ENCODE assay signal across 8 cellular contexts in genomic region chr11:62542750-62543567, GRCh38. TPM values are rescaled to one million over a fixed set of nuclear protein-coding genes. Genes with fewer than 3 reads are reported as not detected.
A peak's percentile ranks its signal among the peaks of the same experiment; 100 is the strongest.
DNase-seq lines count a peak whose midpoint lies in the region; ATAC-seq and TF ChIP-seq lines count a peak whose summit lies in the region.

No MANE protein-coding gene starts in this region.

- H3K27ac ChIP-seq in heart right ventricle (peak overlapping the region; percentile 98 to 100 (median 100)), prostate gland (peak overlapping the region; percentile 97 to 99)

- peak overlapping the region; percentile 91 to 96 (median 92) for H3K4me3 Mint-ChIP-seq in T-cell

- H3K9me3 ChIP-seq in heart right ventricle, result no peaks in the 10 kb centered on the region
- H3K9me3 ChIP-seq in prostate gland, result no peaks in the 10 kb centered on the region

- H3K4me1 ChIP-seq in heart right ventricle (peaks cover 52 to 82% (median 74%) of the 10 kb centered on the region in 9 donors), prostate gland (replicated peaks) (peaks cover 53% of the 10 kb centered on the region)

- H3K27ac Mint-ChIP-seq in T-cell, result peak overlapping the region; percentile 84 to 85

- H3K36me3 ChIP-seq in heart right ventricle, result peaks cover 0 to 16% (median 0%) of the 10 kb centered on the region in 9 donors
- no peaks in the 10 kb centered on the region for H3K36me3 ChIP-seq in prostate gland

- no peak for TF ChIP-seq POLR2A in prostate gland (IDR thresholded peaks at IDR 0.05)

- H3K27me3 Mint-ChIP-seq in T-cell, result no peaks in the 10 kb centered on the region

- H3K9me3 Mint-ChIP-seq in T-cell, result no peaks in the 10 kb centered on the region

- ATAC-seq in T-cell (replicated peaks in 1 of 4) (peak; percentile 36 to 59 (median 42)), heart right ventricle (peak; percentile 26 to 70 (median 44))

- CTCF ChIA-PET in T-cell (lab: Charles Lee), result interaction anchor here (0.6 to 4.1 kb wide), 15 partner anchors 10 to 148 kb away, joined by 3 to 63 read pairs (median 7); partner anchors contain the start of genes EEF1G (in 1 of the 2) and TUT1 (in 1 of the 2)

- H3K4me3 ChIP-seq in LNCaP clone FGC (ENCODE audit: low read depth, low read length) (peak overlapping the region; percentile 25; the same call in 1 of the 2 replicates), heart right ventricle (peak overlapping the region; percentile 72 to 100 (median 99)), prostate gland (peak overlapping the region; percentile 93 to 98)

- TF ChIP-seq CTCF in LNCaP clone FGC (IDR thresholded peaks at IDR 0.05; ENCODE audit: control insufficient read depth, extremely low read depth, insufficient read depth) (peak; percentile 93), heart right ventricle (IDR thresholded peaks at IDR 0.05) (peak; percentile 30 to 100 (median 100)), prostate gland (IDR thresholded peaks at IDR 0.05) (peak; percentile 98 to 99 (median 98))

- DNase-seq in SIG-M5 treated with dmso at 0.1 percent for 504 hours (lab: John Stamatoyannopoulos, UW; ENCODE audit: unreplicated experiment) (peak; percentile 74), SIG-M5 (lab: John Stamatoyannopoulos, UW) (no peak), LNCaP clone FGC (ENCODE audit: low read depth) (no peak), T-cell (peak; percentile 39 to 72 (median 62)), amygdala (lab: John Stamatoyannopoulos, UW) (peak in 41 of 56 donors; percentile 20 to 75 (median 48)), heart right ventricle (peak; percentile 86 to 88), prostate gland (ENCODE audit: low spot score) (peak; percentile 64), NCI-H524 treated with DMSO at 0.1 percent for 48 hours (lab: John Stamatoyannopoulos, UW) (no peak)

- 1 to 2% methylated on average over 30 of the region's 30 CpGs for WGBS in heart right ventricle, 2 donors
- 8% methylated on average over 30 of the region's 30 CpGs for WGBS in prostate gland

- intact Hi-C loops in heart right ventricle (cut with DNase I) (loop anchor here (1.0 to 10.0 kb wide), 16 partner anchors 14 to 148 kb away; no protein-coding TSS in a partner anchor), prostate gland (cut with DNase I) (loop anchor here (2.0 to 5.0 kb wide), 3 partner anchors 96 to 148 kb away; no protein-coding TSS in a partner anchor)

- POLR2A ChIA-PET in T-cell (lab: Charles Lee), result interaction anchor here (0.6 to 5.2 kb wide), 9 partner anchors 8 to 750 kb away, joined by 3 to 98 read pairs (median 6); partner anchors contain the start of genes EEF1G (in 1 of the 2), FEN1 (in 1 of the 2) and TUT1 (in 1 of the 2)

- peaks cover 9% of the 10 kb centered on the region for H3K36me3 Mint-ChIP-seq in T-cell

- H3K4me1 Mint-ChIP-seq in T-cell, result peaks cover 65 to 77% (median 75%) of the 10 kb centered on the region in 3 donors

- peaks cover 0 to 6% (median 0%) of the 10 kb centered on the region in 7 donors for H3K27me3 ChIP-seq in heart right ventricle
- H3K27me3 ChIP-seq in prostate gland (replicated peaks; ENCODE audit: insufficient read depth), result no peaks in the 10 kb centered on the region

RNA-seq across cellular contexts. Expression of gene AHNAK, which starts 3.6 kb away (rescaled TPM):
- total RNA-seq in T-cell, result 100 to 1,000 TPM; 267 to 636 (median 395) TPM
- total RNA-seq in heart right ventricle, result 100 to 1,000 TPM; 259 to 447 (median 386) TPM
- 100 to 1,000 TPM; 101 to 113 TPM for polyA plus RNA-seq in heart right ventricle
- total RNA-seq in prostate gland, result 100 to 1,000 TPM; 367 to 434 TPM

RNA-seq across cellular contexts. Expression of gene EEF1G, which starts 30.7 kb away (rescaled TPM):
- total RNA-seq in T-cell, result 1,000 to 10,000 TPM; 1,908 to 2,187 (median 2,119) TPM
- 1,000 to 10,000 TPM in 5 of 10 donors, 100 to 1,000 TPM in 5; 784 to 1,131 (median 1,002) TPM for total RNA-seq in heart right ventricle
- polyA plus RNA-seq in heart right ventricle, result 1,000 to 10,000 TPM in 1 of 2 donors, 100 to 1,000 TPM in 1; 555 to 1,173 TPM
- total RNA-seq in prostate gland, result 1,000 to 10,000 TPM; 1,254 to 2,389 TPM

RNA-seq across cellular contexts. Expression of gene TUT1, which starts 48.4 kb away (rescaled TPM):
- 10 to 100 TPM; 35.2 to 56.0 (median 42.9) TPM for total RNA-seq in T-cell
- 10 to 100 TPM in 8 of 10 donors, 1 to 10 TPM in 2; 8.2 to 17.9 (median 12.3) TPM for total RNA-seq in heart right ventricle
- polyA plus RNA-seq in heart right ventricle, result 10 to 100 TPM in 1 of 2 donors, 1 to 10 TPM in 1; 9.3 to 19.2 TPM
- 10 to 100 TPM; 26.6 to 30.6 TPM for total RNA-seq in prostate gland

RNA-seq across cellular contexts. Expression of gene MTA2, which starts 58.7 kb away (rescaled TPM):
- 100 to 1,000 TPM; 151 to 185 (median 184) TPM for total RNA-seq in T-cell
- total RNA-seq in heart right ventricle, result 10 to 100 TPM; 25.0 to 45.3 (median 29.8) TPM
- 10 to 100 TPM; 22.1 to 35.3 TPM for polyA plus RNA-seq in heart right ventricle
- total RNA-seq in prostate gland, result 100 to 1,000 TPM in 1 of 2 donors, 10 to 100 TPM in 1; 96.5 to 110 TPM

Comparison
In these comparisons a context has a peak if more than half of its experiments do, and no peak if none do; other contexts are left out.
1. DNase-seq: peak in SIG-M5 treated with dmso at 0.1 percent for 504 hours (single experiment), T-cell (34 of 34), amygdala (41 of 56), heart right ventricle (2 of 2) and prostate gland (single experiment); none in SIG-M5 (single experiment), LNCaP clone FGC (single experiment) and NCI-H524 treated with DMSO at 0.1 percent for 48 hours (single experiment).
2. H3K4me3 ChIP-seq: peak in every context shown above with its lines; median percentile 99 in heart right ventricle; 96 in prostate gland; 25 in LNCaP clone FGC.
3. Peak in every context shown above with its lines, with median percentiles within 50 percentile points of each other: CTCF ChIP-seq.